36 cellular contexts compared by ENCODE assay signal in the genomic region with DNA sequence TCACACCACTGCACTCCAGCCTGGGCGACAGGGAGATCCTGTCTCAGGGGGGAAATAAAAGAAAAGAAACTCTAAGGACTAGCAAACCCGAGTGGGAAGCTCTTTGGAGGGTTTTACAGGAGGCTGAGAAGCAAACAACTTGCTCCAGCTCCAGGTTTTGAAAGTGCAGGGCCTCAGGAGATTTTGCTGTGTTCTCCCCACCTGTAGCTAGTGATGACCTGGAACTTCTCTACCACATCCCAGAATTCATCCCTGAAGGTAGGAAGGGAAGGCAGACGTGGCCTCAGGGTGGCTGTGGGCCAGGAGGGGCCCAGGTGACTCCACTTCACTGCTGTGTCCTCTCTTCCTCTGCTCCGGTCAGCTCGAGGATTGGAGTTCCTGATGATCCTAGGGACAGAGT. TPM values are rescaled to one million over a fixed set of nuclear protein-coding genes. Genes with fewer than 3 reads are reported as not detected.
"Had no signal": no experiment of that assay in that cellular context is flagged by ENCODE, and none has a peak within 500 bp of the region (broad histone marks: within the 10 kb centered on the region; RNA-seq: fewer than 3 reads in every experiment).

No MANE protein-coding gene starts in this region.

- H3K9me3 ChIP-seq: MG63 had no signal

- H3K4me3 ChIP-seq: MG63 had no signal

- H3K36me3 ChIP-seq: MG63 had no signal

- DNase-seq: Karpas-422, Kasumi-1, MG63, MM.1S, MV-4-11, NCI-H1048, NCI-H1092, NCI-H1092 treated with DMSO at 0.1 percent for 48 hours, NCI-H1105, NCI-H1105 treated with DMSO at 0.1 percent for 48 hours, NCI-H1417, NCI-H1417 treated with DMSO at 0.1 percent for 48 hours, NCI-H1436, NCI-H1436 treated with DMSO at 0.1 percent for 48 hours, NCI-H146, NCI-H1694, NCI-H1694 treated with DMSO at 0.1 percent for 48 hours, NCI-H187, NCI-H187 treated with DMSO at 0.1 percent for 48 hours, NCI-H1930, NCI-H2029, NCI-H2029 treated with DMSO at 0.1 percent for 48 hours, NCI-H2081, NCI-H2081 treated with DMSO at 0.1 percent for 48 hours, NCI-H2107, NCI-H2171, NCI-H2171 treated with DMSO at 0.1 percent for 48 hours, NCI-H2227 treated with DMSO at 0.1 percent for 48 hours, NCI-H226, NCI-H345, NCI-H446, NCI-H446 treated with DMSO at 0.1 percent for 48 hours, NCI-H510A, NCI-H510A treated with DMSO at 0.1 percent for 48 hours, NCI-H524 had no signal

RNA-seq across cellular contexts. Expression of gene CATSPERG, which starts 22.4 kb away (rescaled TPM):
- total RNA-seq: M059J had no signal
